In the genomic region with DNA sequence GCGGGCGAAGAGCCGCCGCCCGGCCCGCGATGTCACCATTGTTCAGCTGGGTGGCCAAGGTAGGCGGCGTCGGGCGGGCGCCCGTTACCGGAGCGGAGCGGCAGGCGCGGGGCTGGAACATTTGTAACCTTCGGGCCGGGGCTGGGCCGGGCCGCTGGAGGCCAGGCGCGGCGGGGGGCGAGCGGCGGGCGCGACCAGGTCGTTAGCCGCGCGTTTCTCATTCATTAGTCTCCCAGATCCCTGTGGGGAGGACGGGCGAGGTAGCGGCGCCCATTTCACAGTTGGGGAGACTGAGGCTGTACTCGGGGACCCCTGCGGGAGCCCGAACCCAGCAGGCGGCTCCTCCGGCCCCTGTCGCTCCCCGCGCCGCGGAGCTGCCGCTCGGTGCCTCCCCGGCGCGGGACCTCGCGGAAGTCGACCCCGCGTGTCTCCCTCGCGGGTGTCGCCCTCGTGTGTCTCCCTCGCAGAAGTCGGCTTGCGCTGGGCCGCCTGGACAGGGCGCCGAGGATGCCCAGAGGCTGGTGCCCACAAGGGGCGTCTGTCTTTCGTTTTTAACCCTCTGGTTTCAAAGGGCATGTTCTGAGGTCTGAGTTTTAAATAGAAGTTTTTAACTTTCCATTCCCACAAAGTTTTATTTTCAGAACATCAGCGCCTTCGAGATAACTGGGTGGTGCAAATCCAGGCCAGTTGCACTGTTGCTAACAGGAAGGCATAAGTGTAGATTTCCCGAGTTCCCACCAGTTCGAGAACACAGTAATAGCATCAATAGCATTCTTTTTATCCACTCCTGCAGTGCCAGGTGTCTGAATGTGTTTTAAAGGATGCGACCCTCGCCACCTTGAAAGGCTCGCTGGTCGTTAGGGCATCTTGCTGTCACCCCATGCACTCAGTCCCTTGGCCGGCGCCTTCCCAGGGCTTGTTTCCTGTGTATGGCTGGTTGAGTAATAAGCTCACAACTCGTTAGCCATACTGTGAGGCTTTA, we compare ENCODE assay signal across 1 cellular context.
A peak's percentile ranks its signal among the peaks of the same experiment; 100 is the strongest.
TF ChIP-seq lines count a peak whose summit lies in the region.

No MANE protein-coding gene starts in this region.

TF ChIP-seq in SK-N-SH, 30 proteins besides CTCF, POLR2A, EP300 and RAD21 (continued from another document):
- TF ChIP-seq, protein P1, sequence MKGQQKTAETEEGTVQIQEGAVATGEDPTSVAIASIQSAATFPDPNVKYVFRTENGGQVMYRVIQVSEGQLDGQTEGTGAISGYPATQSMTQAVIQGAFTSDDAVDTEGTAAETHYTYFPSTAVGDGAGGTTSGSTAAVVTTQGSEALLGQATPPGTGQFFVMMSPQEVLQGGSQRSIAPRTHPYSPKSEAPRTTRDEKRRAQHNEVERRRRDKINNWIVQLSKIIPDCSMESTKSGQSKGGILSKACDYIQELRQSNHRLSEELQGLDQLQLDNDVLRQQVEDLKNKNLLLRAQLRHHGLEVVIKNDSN (IDR thresholded peaks at IDR 0.05; ENCODE audit: borderline replicate concordance, low read depth) = no peak
- TF ChIP-seq, protein P2, sequence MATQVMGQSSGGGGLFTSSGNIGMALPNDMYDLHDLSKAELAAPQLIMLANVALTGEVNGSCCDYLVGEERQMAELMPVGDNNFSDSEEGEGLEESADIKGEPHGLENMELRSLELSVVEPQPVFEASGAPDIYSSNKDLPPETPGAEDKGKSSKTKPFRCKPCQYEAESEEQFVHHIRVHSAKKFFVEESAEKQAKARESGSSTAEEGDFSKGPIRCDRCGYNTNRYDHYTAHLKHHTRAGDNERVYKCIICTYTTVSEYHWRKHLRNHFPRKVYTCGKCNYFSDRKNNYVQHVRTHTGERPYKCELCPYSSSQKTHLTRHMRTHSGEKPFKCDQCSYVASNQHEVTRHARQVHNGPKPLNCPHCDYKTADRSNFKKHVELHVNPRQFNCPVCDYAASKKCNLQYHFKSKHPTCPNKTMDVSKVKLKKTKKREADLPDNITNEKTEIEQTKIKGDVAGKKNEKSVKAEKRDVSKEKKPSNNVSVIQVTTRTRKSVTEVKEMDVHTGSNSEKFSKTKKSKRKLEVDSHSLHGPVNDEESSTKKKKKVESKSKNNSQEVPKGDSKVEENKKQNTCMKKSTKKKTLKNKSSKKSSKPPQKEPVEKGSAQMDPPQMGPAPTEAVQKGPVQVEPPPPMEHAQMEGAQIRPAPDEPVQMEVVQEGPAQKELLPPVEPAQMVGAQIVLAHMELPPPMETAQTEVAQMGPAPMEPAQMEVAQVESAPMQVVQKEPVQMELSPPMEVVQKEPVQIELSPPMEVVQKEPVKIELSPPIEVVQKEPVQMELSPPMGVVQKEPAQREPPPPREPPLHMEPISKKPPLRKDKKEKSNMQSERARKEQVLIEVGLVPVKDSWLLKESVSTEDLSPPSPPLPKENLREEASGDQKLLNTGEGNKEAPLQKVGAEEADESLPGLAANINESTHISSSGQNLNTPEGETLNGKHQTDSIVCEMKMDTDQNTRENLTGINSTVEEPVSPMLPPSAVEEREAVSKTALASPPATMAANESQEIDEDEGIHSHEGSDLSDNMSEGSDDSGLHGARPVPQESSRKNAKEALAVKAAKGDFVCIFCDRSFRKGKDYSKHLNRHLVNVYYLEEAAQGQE (IDR thresholded peaks at IDR 0.05; ENCODE audit: low read depth, low read length) = no peak
- TF ChIP-seq TAF1 (IDR thresholded peaks at IDR 0.05; ENCODE audit: borderline replicate concordance, low read depth, low read length) = no peak
- TF ChIP-seq RFX5 (IDR thresholded peaks at IDR 0.05; ENCODE audit: low read length) = no peak
- no peak for TF ChIP-seq EZH2phosphoT487 (IDR thresholded peaks at IDR 0.05; ENCODE audit: borderline replicate concordance, low read depth)
- TF ChIP-seq, protein P3, sequence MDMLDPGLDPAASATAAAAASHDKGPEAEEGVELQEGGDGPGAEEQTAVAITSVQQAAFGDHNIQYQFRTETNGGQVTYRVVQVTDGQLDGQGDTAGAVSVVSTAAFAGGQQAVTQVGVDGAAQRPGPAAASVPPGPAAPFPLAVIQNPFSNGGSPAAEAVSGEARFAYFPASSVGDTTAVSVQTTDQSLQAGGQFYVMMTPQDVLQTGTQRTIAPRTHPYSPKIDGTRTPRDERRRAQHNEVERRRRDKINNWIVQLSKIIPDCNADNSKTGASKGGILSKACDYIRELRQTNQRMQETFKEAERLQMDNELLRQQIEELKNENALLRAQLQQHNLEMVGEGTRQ (IDR thresholded peaks at IDR 0.05; ENCODE audit: borderline replicate concordance, low read depth, low read length) = no peak
- no peak for TF ChIP-seq TCF12 (IDR thresholded peaks at IDR 0.05)
- TF ChIP-seq, protein P4, sequence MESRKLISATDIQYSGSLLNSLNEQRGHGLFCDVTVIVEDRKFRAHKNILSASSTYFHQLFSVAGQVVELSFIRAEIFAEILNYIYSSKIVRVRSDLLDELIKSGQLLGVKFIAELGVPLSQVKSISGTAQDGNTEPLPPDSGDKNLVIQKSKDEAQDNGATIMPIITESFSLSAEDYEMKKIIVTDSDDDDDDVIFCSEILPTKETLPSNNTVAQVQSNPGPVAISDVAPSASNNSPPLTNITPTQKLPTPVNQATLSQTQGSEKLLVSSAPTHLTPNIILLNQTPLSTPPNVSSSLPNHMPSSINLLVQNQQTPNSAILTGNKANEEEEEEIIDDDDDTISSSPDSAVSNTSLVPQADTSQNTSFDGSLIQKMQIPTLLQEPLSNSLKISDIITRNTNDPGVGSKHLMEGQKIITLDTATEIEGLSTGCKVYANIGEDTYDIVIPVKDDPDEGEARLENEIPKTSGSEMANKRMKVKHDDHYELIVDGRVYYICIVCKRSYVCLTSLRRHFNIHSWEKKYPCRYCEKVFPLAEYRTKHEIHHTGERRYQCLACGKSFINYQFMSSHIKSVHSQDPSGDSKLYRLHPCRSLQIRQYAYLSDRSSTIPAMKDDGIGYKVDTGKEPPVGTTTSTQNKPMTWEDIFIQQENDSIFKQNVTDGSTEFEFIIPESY (IDR thresholded peaks at IDR 0.05; ENCODE audit: borderline replicate concordance, low read depth) = no peak
- TF ChIP-seq POLR2AphosphoS5 (IDR thresholded peaks at IDR 0.05; ENCODE audit: low read depth, low read length) = no peak
- peak; percentile 29; the same call in 1 of the 2 replicates for TF ChIP-seq SMC3 (IDR thresholded peaks at IDR 0.05; ENCODE audit: low read depth, low read length)
- TF ChIP-seq TEAD4 (IDR thresholded peaks at IDR 0.05; ENCODE audit: borderline replicate concordance, insufficient read depth) = no peak
- no peak for TF ChIP-seq NFIC (IDR thresholded peaks at IDR 0.05; ENCODE audit: borderline replicate concordance)
- 0 out of 2 replicates have a peak, but pooled peaks have one; percentile 13 for TF ChIP-seq RCOR1 (IDR thresholded peaks at IDR 0.05; ENCODE audit: low read length)
- no peak; the same call in 1 of the 2 replicates for TF ChIP-seq SIN3A (IDR thresholded peaks at IDR 0.05; ENCODE audit: borderline replicate concordance, low read depth, low read length)
